16 cellular contexts compared by ENCODE assay signal in the genomic region with DNA sequence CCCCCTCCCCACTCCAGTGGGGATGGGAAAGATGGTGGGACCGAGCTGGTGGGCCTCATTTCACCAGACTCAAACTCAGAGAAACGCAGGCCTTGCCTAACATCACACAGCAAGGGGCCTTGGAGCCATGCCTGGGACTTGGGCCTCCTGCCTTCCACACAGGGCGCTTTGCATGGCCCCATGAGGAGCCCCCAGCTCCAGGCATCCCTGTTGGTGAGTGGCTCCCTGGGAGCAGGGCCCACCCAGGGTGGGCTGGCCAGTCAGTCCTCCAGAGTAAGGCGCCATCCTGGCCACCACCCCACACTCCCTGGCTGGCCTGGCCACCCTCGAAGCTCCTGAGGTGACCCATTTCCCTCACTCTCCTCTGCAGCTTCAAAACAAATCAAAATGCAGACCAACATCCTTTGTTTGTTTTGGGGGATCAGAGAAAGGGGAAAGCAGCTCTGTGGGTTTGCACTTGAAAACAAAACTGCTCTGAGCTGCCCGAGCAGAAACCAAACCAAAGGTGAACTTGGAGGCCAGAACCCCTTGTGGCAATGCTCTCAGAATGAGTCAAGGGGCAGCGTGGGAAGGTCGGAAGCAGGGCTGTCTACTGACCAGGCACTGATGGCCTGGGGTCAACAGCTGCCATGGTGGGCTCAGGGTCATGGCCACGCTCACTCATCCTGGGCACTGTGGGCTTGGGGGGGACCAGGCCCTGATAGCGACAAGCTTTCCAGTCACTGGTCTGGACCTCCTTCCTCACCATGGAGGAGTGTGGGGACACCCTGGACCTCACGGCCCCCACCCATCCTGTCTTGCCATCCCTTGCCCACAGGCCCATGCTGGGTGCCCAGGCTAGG. TPM values are rescaled to one million over a fixed set of nuclear protein-coding genes. Genes with fewer than 3 reads are reported as not detected.
DNase-seq lines count a peak whose midpoint lies in the region; ATAC-seq, FAIRE-seq and TF ChIP-seq lines count a peak whose summit lies in the region.
"Had no signal": no experiment of that assay in that cellular context is flagged by ENCODE, and none has a peak within 500 bp of the region (broad histone marks: within the 10 kb centered on the region; RNA-seq: fewer than 3 reads in every experiment).

No MANE protein-coding gene starts in this region.

- H3K27me3 Mint-ChIP-seq in Caco-2 (ENCODE audit: insufficient read depth, unreplicated experiment) = no peaks in the 10 kb centered on the region

- CTCF ChIA-PET in GM10248 (lab: Yijun Ruan, JAX) = interaction anchor here (1.1 to 24.6 kb wide), 18 partner anchors 12 to 618 kb away, joined by 3 to 882 read pairs (median 5); partner anchors contain the start of genes SKP1 and VDAC1
- CTCF ChIA-PET in GM12878 (lab: Yijun Ruan, JAX) = interaction anchor here (0.8 to 18.2 kb wide), 18 partner anchors 11 to 247 kb away, joined by 3 to 792 read pairs (median 12); partner anchors contain the start of gene SKP1
- CTCF ChIA-PET in Caco-2 (lab: Charles Lee) = interaction anchor here (2.4 kb wide), 1 partner anchor 98 kb away, joined by 13 read pairs; no protein-coding TSS in a partner anchor

- no peak overlapping the region; the same call in 1 of the 2 replicates for H3K9ac ChIP-seq in GM12878 (ENCODE audit: control insufficient read depth, insufficient read depth, low read length)

- FAIRE-seq in GM12878 (lab: Jason Lieb, UNC) = peak; percentile 96
- FAIRE-seq in RCC 7860 (lab: Jason Lieb, UNC) = no peak
- FAIRE-seq: G401.6 had no signal

- BruUV-seq in GM12878 (replicated peaks; lab: Mats Ljungman, UMichigan) = no TSS peak
- no TSS peak for BruUV-seq in Caco-2 (replicated peaks; lab: Mats Ljungman, UMichigan)

- H3K36me3 Mint-ChIP-seq in Caco-2 (ENCODE audit: insufficient read depth, unreplicated experiment) = no peaks in the 10 kb centered on the region
- H3K36me3 Mint-ChIP-seq: brain had no signal

- H3K4me1 Mint-ChIP-seq in Caco-2 (ENCODE audit: low read depth, unreplicated experiment) = peaks cover 17% of the 10 kb centered on the region

- DNase-seq in GM10248 (ENCODE audit: extremely low spot score) = peak; percentile 82
- peak; percentile 53 for DNase-seq in GM19238 (ENCODE audit: insufficient read length, low spot score)
- peak; percentile 74 for DNase-seq in GM12878 (ENCODE audit: low read depth, low spot score)
- no peak for DNase-seq in SW 1271 (lab: John Stamatoyannopoulos, UW)
- DNase-seq in RCC 7860 (ENCODE audit: low spot score) = no peak
- no peak for DNase-seq in Caco-2
- no peak for DNase-seq in Right ventricle myocardium superior
- DNase-seq: activated T-cell treated with anti-CD3 and anti-CD28 coated beads, Interleukin-2, amount 50 U/mL, for 1 hour; AML-193; spleen had no signal

- H3K27me3 ChIP-seq in GM12878 (replicated peaks in 1 of 2; ENCODE audit: control insufficient read depth in 2 of 2, insufficient read depth in 2 of 2, low read length in 1 of 2) = no peaks in the 10 kb centered on the region
- H3K27me3 ChIP-seq in Caco-2 (replicated peaks; ENCODE audit: control insufficient read depth, insufficient read depth, low read length) = no peaks in the 10 kb centered on the region
- H3K27me3 ChIP-seq: spleen, vagina had no signal

- H3K4me1 ChIP-seq in GM12878 (ENCODE audit: control insufficient read depth, insufficient read depth, low read length) = peaks cover 24% of the 10 kb centered on the region
- H3K4me1 ChIP-seq in Caco-2 = no peaks in the 10 kb centered on the region
- H3K4me1 ChIP-seq: vagina had no signal

- H3K27ac ChIP-seq in GM12878 (ENCODE audit: control insufficient read depth, insufficient read depth) = peak overlapping the region; percentile 33; the same call in 1 of the 2 replicates
- H3K27ac ChIP-seq: spleen, vagina had no signal

- TF ChIP-seq POLR2A in GM12878 (IDR thresholded peaks at IDR 0.05; ENCODE audit: low read depth, low read length) = no peak

- RAD21 ChIA-PET in GM12878 (lab: Charles Lee; ENCODE audit: unreplicated experiment) = interaction anchor here (0.6 to 7.6 kb wide), 15 partner anchors 11 to 246 kb away, joined by 3 to 200 read pairs (median 10); partner anchors contain the start of genes SKP1 and TCF7

- 0 out of 2 replicates have a peak, but pooled peaks have one; percentile 6 for TF ChIP-seq RAD21 in GM12878 (IDR thresholded peaks at IDR 0.05; ENCODE audit: insufficient read depth, low read depth, low read length)

- no peaks in the 10 kb centered on the region for H3K79me2 ChIP-seq in GM12878 (ENCODE audit: control insufficient read depth, insufficient read depth, low read length)

- H3K36me3 ChIP-seq in GM12878 (ENCODE audit: control insufficient read depth in 2 of 2, insufficient read depth in 2 of 2, low read length in 1 of 2) = no peaks in the 10 kb centered on the region
- H3K36me3 ChIP-seq in Caco-2 (ENCODE audit: control insufficient read depth, insufficient read depth, low read length) = no peaks in the 10 kb centered on the region
- H3K36me3 ChIP-seq: spleen, vagina had no signal

- SMC1A ChIA-PET in GM12878 (lab: Charles Lee; ENCODE audit: uncharacterized antibody, unreplicated experiment) = interaction anchor here (0.8 to 18.2 kb wide), 16 partner anchors 10 to 248 kb away, joined by 3 to 441 read pairs (median 8); partner anchors contain the start of gene TCF7

- H3K9me3 Mint-ChIP-seq in Caco-2 (ENCODE audit: unreplicated experiment) = no peaks in the 10 kb centered on the region
- H3K9me3 Mint-ChIP-seq: neural crest cell had no signal

- peak; percentile 73 to 90 for TF ChIP-seq EP300 in GM12878 (IDR thresholded peaks at IDR 0.05; ENCODE audit: borderline replicate concordance in 1 of 2, control insufficient read depth in 1 of 2, low read depth in 2 of 2, low read length in 2 of 2)

- peak overlapping the region; percentile 70 for H3K4me2 ChIP-seq in GM12878 (ENCODE audit: control insufficient read depth, insufficient read depth)

- H3K9me3 ChIP-seq in GM12878 (replicated peaks; ENCODE audit: control insufficient read depth, insufficient read depth, low read length) = no peaks in the 10 kb centered on the region
- no peaks in the 10 kb centered on the region for H3K9me3 ChIP-seq in Caco-2
- H3K9me3 ChIP-seq: spleen, vagina had no signal

- TF ChIP-seq CTCF in GM10248 (IDR thresholded peaks at IDR 0.05; ENCODE audit: control extremely low read depth, extremely low read depth, low read depth, missing control alignments) = no peak
- no peak for TF ChIP-seq CTCF in GM12878 (IDR thresholded peaks at IDR 0.05 in 2 of 3, conservative IDR thresholded peaks at IDR 0.05 in 1 of 3; ENCODE audit: control insufficient read depth in 2 of 3, extremely low read depth in 1 of 3, insufficient read depth in 1 of 3, low read depth in 3 of 3, low read length in 3 of 3)
- TF ChIP-seq CTCF in Caco-2 (IDR thresholded peaks at IDR 0.05; ENCODE audit: insufficient read depth in 1 of 2, low read depth in 1 of 2, low read length in 1 of 2, severe bottlenecking in 1 of 2, unreplicated experiment in 1 of 2) = no peak

- WGBS in GM12878 (ENCODE audit: insufficient coverage, insufficient replicate concordance, low lambda C conversion rate, missing lambda C conversion rate) = 31% methylated on average over 11 of the region's 11 CpGs

- H3K4me3 Mint-ChIP-seq in Caco-2 (ENCODE audit: unreplicated experiment) = no peak overlapping the region
- H3K4me3 Mint-ChIP-seq: brain, neural crest cell had no signal

- ATAC-seq in HG02981 (IDR thresholded peaks at IDR 0.05; ENCODE audit: unreplicated experiment) (peak; percentile 59), GM12878 (peak; percentile 88), Right ventricle myocardium superior (ENCODE audit: poor library complexity) (no peak)
- ATAC-seq: left lobe of liver had no signal

- intact Hi-C loops in GM12878 (cut with micrococcal nuclease; ENCODE audit: unreplicated experiment) = loop anchor here (1.0 kb wide), 1 partner anchor 27 kb away; no protein-coding TSS in a partner anchor
- intact Hi-C loops in Caco-2 (cut with micrococcal nuclease; ENCODE audit: unreplicated experiment) = no loop called here
- intact Hi-C loops in Right ventricle myocardium superior (cut with DNase I) = loop anchor here (5.0 kb wide), 1 partner anchor 106 kb away; no protein-coding TSS in a partner anchor

- H4K20me1 ChIP-seq in GM12878 (ENCODE audit: control insufficient read depth, insufficient read depth) = no peaks in the 10 kb centered on the region

- no peak overlapping the region for H3K27ac Mint-ChIP-seq in Caco-2 (ENCODE audit: unreplicated experiment)
- H3K27ac Mint-ChIP-seq: brain had no signal

- no peak overlapping the region for H3K4me3 ChIP-seq in GM12878
- no peak overlapping the region for H3K4me3 ChIP-seq in Caco-2 (ENCODE audit: low read depth, low read length)
- H3K4me3 ChIP-seq: spleen, vagina had no signal

- POLR2A ChIA-PET in GM10248 (lab: Yijun Ruan, JAX) (interaction anchor here (0.5 to 1.1 kb wide), 2 partner anchors 12 to 135 kb away, joined by 5 read pairs; partner anchors contain the start of gene SKP1), GM12878 (lab: Charles Lee) (interaction anchor here (0.5 to 6.8 kb wide), 16 partner anchors 12 to 543 kb away, joined by 3 to 37 read pairs (median 4); partner anchors contain the start of gene PPP2CA), Caco-2 (lab: Charles Lee) (no interaction called here)

- no peak overlapping the region for H2AFZ ChIP-seq in GM12878 (ENCODE audit: control insufficient read depth, low read depth, low read length)

- in situ Hi-C loops in GM12878 (cut with MboI) = loop anchor here (5.0 kb wide), 2 partner anchors 56 to 96 kb away; no protein-coding TSS in a partner anchor

TF ChIP-seq in GM12878, 131 proteins besides CTCF, POLR2A, EP300 and RAD21 (continues in another document):
- TF ChIP-seq CEBPB (IDR thresholded peaks at IDR 0.05; ENCODE audit: borderline replicate concordance in 1 of 2, low read depth in 2 of 2, low read length in 2 of 2) (no peak), KDM1A (IDR thresholded peaks at IDR 0.05; ENCODE audit: borderline replicate concordance) (no peak)

RNA-seq across cellular contexts. Expression of gene VDAC1, which starts 37.0 kb away (rescaled TPM):
- 106 and 109 TPM in 2 replicates for total RNA-seq in GM12878 (2013; cell fraction: nucleolus; rRNA removed)
- 314 and 372 TPM in 2 replicates for total RNA-seq in GM12878 (2014; rRNA removed)
- 420 and 440 TPM in 2 replicates for total RNA-seq in GM12878 (2014; rRNA removed; fragmentation: Illumina TruSeq; extraction: Trizol)
- 323 and 329 TPM in 2 replicates for total RNA-seq in GM12878 (2021)
- 226 TPM for polyA plus RNA-seq in GM12878 (2011; ENCODE audit: low read depth)
- polyA plus RNA-seq in GM12878 (2011; rRNA removed) = 245 and 246 TPM in 2 replicates
- polyA plus RNA-seq in GM12878 (2011; cell fraction: cytosol; rRNA removed) = 168 and 223 TPM in 2 replicates
- polyA plus RNA-seq in GM12878 (2011; cell fraction: nucleus; rRNA removed) = 155 and 189 TPM in 2 replicates
- polyA plus RNA-seq in GM12878 (2012) = 300 and 373 TPM in 2 replicates
- 448 and 558 TPM in 2 replicates for polyA plus RNA-seq in GM12878 (2014; fragmentation: Illumina TruSeq; extraction: Trizol)
- 100 to 1,000 TPM; 276 to 376 TPM for polyA plus RNA-seq in GM12878 (2014; fragmentation: Nextera tagmentation; extraction: Ambion mirVana)
- 260 and 293 TPM in 2 replicates for polyA plus RNA-seq in GM12878 (2014; rRNA removed)
- 100 to 1,000 TPM; 464 to 488 TPM for polyA plus RNA-seq in GM12878 (2016; fragmentation: Nextera tagmentation; extraction: Ambion mirVana)
- 127 and 259 TPM in 2 replicates for polyA minus RNA-seq in GM12878 (2011; rRNA and poly(A)+ RNA removed)
- 100.0 and 136 TPM in 2 replicates for polyA minus RNA-seq in GM12878 (2011; cell fraction: cytosol; rRNA and poly(A)+ RNA removed)
- 40.5 and 61.9 TPM in 2 replicates for polyA minus RNA-seq in GM12878 (2011; cell fraction: nucleus; rRNA and poly(A)+ RNA removed)
- 317 and 358 TPM in 2 replicates for total RNA-seq in Caco-2 (2022)
- 475 TPM for total RNA-seq in Right ventricle myocardium superior

Comparison
In these comparisons a context has a peak if more than half of its experiments do, and no peak if none do; other contexts are left out.
1. DNase-seq: peak in GM10248 (single experiment), GM19238 (single experiment) and GM12878 (single experiment); none in SW 1271 (0 of 2), RCC 7860 (single experiment), Caco-2 (0 of 2) and Right ventricle myocardium superior (single experiment).